22 cellular contexts compared by ENCODE assay signal in the genomic region with DNA sequence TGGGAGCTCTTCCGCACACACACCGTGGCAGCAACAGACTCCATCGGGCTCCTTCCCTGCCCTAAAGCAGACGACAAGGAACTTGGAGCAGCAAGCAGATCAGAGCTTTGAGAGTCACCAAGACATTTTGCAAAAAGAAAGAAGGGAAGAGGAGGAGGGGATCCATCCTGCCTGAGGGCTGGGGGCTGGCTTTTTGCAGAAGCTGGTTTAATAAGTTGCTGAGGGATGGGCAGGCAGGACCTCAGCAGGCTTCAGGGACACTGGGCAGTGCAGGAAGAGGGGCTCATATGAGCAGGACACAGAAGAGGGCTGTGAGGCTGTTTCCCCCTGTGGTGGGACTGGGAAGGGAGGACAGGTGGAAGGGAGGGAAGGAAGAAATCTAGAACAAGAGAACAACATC.
"Had no signal": no experiment of that assay in that cellular context is flagged by ENCODE, and none has a peak within 500 bp of the region (broad histone marks: within the 10 kb centered on the region; RNA-seq: fewer than 3 reads in every experiment).

No MANE protein-coding gene starts in this region.

- ATAC-seq: gastrocnemius medialis; left lobe of liver; mucosa of descending colon; naive thymus-derived CD8-positive, alpha-beta T cell; stimulated activated memory B cell treated with anti-CD40 and anti-IgM and Interleukin-4, amounts not matched to agents 10 μg/mL and 1 μg/mL and 100 μg/mL, for 72 hours; upper lobe of right lung had no signal

- H3K9me3 Mint-ChIP-seq: naive thymus-derived CD8-positive, alpha-beta T cell; stimulated activated memory B cell treated with anti-CD40 and anti-IgM and Interleukin-4, amounts not matched to agents 10 μg/mL and 1 μg/mL and 100 μg/mL, for 72 hours; stimulated activated naive CD8-positive, alpha-beta T cell treated with anti-CD3 and anti-CD28 coated beads, Interleukin-15, Interleukin-2, amounts not matched to agents 100 ng/mL and 50 ng/mL, for 24 hours had no signal

- H3K4me3 ChIP-seq: colonic mucosa, dorsolateral prefrontal cortex, esophagus muscularis mucosa, gastrocnemius medialis, heart right ventricle, mucosa of descending colon, ovary, right atrium auricular region, tibial artery, upper lobe of right lung, vagina had no signal

- DNase-seq: colonic mucosa; effector CD8-positive, alpha-beta T cell; gastrocnemius medialis; heart right ventricle; hypothalamus; mammary epithelial cell; mucosa of descending colon; naive thymus-derived CD8-positive, alpha-beta T cell; nucleus accumbens; ovary; stimulated activated CD4-positive, alpha-beta T cell treated with anti-CD3 and anti-CD28 coated beads, Interleukin-15, amount 100 ng/mL, for 24 hours; stimulated activated CD4-positive, alpha-beta T cell treated with anti-CD3 and anti-CD28 coated beads, Interleukin-1b, Interleukin-23, amount 100 ng/mL, for 48 hours; stimulated activated CD4-positive, alpha-beta T cell treated with anti-CD3 and anti-CD28 coated beads, Interleukin-4, amount 100 ng/mL, for 24 hours; tibial artery; upper lobe of right lung had no signal

- H3K36me3 Mint-ChIP-seq: naive thymus-derived CD8-positive, alpha-beta T cell; stimulated activated memory B cell treated with anti-CD40 and anti-IgM and Interleukin-4, amounts not matched to agents 10 μg/mL and 1 μg/mL and 100 μg/mL, for 72 hours had no signal

- H3K9me3 ChIP-seq: colonic mucosa, esophagus muscularis mucosa, gastrocnemius medialis, heart right ventricle, mucosa of descending colon, ovary, right atrium auricular region, tibial artery, upper lobe of right lung, vagina had no signal

- H3K4me3 Mint-ChIP-seq: naive thymus-derived CD8-positive, alpha-beta T cell; stimulated activated memory B cell treated with anti-CD40 and anti-IgM and Interleukin-4, amounts not matched to agents 10 μg/mL and 1 μg/mL and 100 μg/mL, for 72 hours; stimulated activated naive CD8-positive, alpha-beta T cell treated with anti-CD3 and anti-CD28 coated beads, Interleukin-15, Interleukin-2, amounts not matched to agents 100 ng/mL and 50 ng/mL, for 24 hours had no signal

- H3K27me3 Mint-ChIP-seq: stimulated activated memory B cell treated with anti-CD40 and anti-IgM and Interleukin-4, amounts not matched to agents 10 μg/mL and 1 μg/mL and 100 μg/mL, for 72 hours had no signal

- H3K36me3 ChIP-seq: colonic mucosa, esophagus muscularis mucosa, gastrocnemius medialis, heart right ventricle, ovary, right atrium auricular region, tibial artery, upper lobe of right lung, vagina had no signal

- H3K27ac ChIP-seq: colonic mucosa, dorsolateral prefrontal cortex, esophagus muscularis mucosa, gastrocnemius medialis, heart right ventricle, ovary, right atrium auricular region, tibial artery, upper lobe of right lung, vagina had no signal

- H3K27me3 ChIP-seq: colonic mucosa, esophagus muscularis mucosa, gastrocnemius medialis, ovary, right atrium auricular region, tibial artery, upper lobe of right lung, vagina had no signal

- H3K27ac Mint-ChIP-seq: naive thymus-derived CD8-positive, alpha-beta T cell; stimulated activated memory B cell treated with anti-CD40 and anti-IgM and Interleukin-4, amounts not matched to agents 10 μg/mL and 1 μg/mL and 100 μg/mL, for 72 hours; stimulated activated naive CD8-positive, alpha-beta T cell treated with anti-CD3 and anti-CD28 coated beads, Interleukin-15, Interleukin-2, amounts not matched to agents 100 ng/mL and 50 ng/mL, for 24 hours had no signal

- H3K4me1 Mint-ChIP-seq: naive thymus-derived CD8-positive, alpha-beta T cell; stimulated activated memory B cell treated with anti-CD40 and anti-IgM and Interleukin-4, amounts not matched to agents 10 μg/mL and 1 μg/mL and 100 μg/mL, for 72 hours had no signal

- H3K4me1 ChIP-seq: colonic mucosa, gastrocnemius medialis, heart right ventricle, right atrium auricular region, upper lobe of right lung, vagina had no signal
